1 cellular context compared by ENCODE assay signal in the genomic region with DNA sequence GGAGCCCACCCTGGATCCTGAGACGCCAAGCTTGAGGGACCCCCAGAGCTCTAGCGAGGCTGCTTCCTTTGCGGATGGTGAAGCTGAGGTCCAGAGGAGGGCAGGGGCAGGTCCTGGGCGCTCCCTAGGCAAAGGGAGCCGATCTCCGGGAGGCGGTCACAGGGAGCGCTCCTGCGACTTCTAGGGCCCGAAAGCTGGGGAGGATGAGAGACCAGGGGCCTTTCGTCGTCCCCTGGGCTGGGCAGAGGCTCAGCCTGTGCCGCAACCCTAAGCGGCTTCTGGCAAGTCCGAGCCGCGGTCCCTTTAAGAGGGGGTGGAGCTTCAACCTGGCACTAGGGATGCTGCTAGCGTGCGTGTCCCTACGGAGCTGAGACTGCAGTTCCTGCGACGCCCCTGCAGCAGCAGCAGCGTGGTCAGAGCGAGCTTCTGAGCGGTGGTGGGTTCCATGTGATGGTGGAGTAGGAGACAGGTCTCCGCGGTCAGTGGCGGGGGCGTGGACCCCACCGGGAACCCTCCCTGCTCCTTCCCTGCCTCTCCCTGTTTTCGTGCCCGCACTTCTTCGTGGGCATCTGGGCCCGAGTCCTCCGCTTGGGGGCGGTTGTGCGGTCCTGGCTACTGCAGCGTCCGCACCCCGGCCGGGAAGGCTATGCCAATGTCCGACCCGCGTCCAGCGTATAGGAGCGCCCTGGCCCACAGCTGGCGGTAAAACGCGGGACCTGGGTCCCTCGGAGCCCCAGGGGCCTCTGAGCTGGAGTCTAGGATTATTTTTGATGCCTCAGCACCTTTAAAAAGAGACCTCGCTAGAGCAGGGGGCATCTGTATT.
TF ChIP-seq lines count a peak whose summit lies in the region.

No MANE protein-coding gene starts in this region.

TF ChIP-seq in WTC11, 78 proteins besides CTCF, POLR2A, EP300 and RAD21 (continued from another document):
- TF ChIP-seq, protein P1, sequence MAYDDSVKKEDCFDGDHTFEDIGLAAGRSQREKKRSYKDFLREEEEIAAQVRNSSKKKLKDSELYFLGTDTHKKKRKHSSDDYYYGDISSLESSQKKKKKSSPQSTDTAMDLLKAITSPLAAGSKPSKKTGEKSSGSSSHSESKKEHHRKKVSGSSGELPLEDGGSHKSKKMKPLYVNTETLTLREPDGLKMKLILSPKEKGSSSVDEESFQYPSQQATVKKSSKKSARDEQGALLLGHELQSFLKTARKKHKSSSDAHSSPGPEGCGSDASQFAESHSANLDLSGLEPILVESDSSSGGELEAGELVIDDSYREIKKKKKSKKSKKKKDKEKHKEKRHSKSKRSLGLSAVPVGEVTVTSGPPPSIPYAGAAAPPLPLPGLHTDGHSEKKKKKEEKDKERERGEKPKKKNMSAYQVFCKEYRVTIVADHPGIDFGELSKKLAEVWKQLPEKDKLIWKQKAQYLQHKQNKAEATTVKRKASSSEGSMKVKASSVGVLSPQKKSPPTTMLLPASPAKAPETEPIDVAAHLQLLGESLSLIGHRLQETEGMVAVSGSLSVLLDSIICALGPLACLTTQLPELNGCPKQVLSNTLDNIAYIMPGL (CRISPR knock-in tag; IDR thresholded peaks at IDR 0.05): peak; percentile 81
- TF ChIP-seq ZNF423 (CRISPR knock-in tag; IDR thresholded peaks at IDR 0.05): no peak
- peak; percentile 34; the same call in 1 of the 2 replicates for TF ChIP-seq CREM (CRISPR knock-in tag; IDR thresholded peaks at IDR 0.05)
- TF ChIP-seq RELA (CRISPR knock-in tag; IDR thresholded peaks at IDR 0.05; ENCODE audit: borderline replicate concordance): no peak
- peak; percentile 28; the same call in 1 of the 2 replicates for TF ChIP-seq USF2 (CRISPR knock-in tag; IDR thresholded peaks at IDR 0.05)
- peak; percentile 52; the same call in 1 of the 2 replicates for TF ChIP-seq CREB1 (CRISPR knock-in tag; IDR thresholded peaks at IDR 0.05)
- TF ChIP-seq TCF7 (CRISPR knock-in tag; IDR thresholded peaks at IDR 0.05; ENCODE audit: low read depth): no peak
- TF ChIP-seq, protein P2, sequence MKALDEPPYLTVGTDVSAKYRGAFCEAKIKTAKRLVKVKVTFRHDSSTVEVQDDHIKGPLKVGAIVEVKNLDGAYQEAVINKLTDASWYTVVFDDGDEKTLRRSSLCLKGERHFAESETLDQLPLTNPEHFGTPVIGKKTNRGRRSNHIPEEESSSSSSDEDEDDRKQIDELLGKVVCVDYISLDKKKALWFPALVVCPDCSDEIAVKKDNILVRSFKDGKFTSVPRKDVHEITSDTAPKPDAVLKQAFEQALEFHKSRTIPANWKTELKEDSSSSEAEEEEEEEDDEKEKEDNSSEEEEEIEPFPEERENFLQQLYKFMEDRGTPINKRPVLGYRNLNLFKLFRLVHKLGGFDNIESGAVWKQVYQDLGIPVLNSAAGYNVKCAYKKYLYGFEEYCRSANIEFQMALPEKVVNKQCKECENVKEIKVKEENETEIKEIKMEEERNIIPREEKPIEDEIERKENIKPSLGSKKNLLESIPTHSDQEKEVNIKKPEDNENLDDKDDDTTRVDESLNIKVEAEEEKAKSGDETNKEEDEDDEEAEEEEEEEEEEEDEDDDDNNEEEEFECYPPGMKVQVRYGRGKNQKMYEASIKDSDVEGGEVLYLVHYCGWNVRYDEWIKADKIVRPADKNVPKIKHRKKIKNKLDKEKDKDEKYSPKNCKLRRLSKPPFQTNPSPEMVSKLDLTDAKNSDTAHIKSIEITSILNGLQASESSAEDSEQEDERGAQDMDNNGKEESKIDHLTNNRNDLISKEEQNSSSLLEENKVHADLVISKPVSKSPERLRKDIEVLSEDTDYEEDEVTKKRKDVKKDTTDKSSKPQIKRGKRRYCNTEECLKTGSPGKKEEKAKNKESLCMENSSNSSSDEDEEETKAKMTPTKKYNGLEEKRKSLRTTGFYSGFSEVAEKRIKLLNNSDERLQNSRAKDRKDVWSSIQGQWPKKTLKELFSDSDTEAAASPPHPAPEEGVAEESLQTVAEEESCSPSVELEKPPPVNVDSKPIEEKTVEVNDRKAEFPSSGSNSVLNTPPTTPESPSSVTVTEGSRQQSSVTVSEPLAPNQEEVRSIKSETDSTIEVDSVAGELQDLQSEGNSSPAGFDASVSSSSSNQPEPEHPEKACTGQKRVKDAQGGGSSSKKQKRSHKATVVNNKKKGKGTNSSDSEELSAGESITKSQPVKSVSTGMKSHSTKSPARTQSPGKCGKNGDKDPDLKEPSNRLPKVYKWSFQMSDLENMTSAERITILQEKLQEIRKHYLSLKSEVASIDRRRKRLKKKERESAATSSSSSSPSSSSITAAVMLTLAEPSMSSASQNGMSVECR (CRISPR knock-in tag; IDR thresholded peaks at IDR 0.05; ENCODE audit: borderline replicate concordance): peak; percentile 44
